28 cellular contexts compared by ENCODE assay signal in the genomic region with DNA sequence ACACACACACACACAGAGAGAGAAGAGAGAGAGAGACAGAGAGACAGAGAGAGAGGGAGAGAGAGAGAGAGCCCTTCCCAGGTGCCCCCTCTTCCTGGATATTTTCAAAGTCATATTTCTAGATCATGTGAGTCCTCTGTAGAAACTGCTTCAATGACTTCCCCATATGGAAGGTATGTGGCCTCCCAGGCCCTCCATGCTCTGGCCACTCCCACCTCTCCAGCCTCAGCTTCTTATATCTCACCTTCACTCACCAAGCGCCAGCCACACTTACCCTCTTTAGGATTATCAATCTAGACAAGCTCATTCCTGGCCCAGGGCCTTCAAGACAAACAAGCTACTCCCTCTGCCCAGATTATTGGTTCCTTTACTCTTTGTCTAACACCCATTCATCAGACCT.
"Had no signal": no experiment of that assay in that cellular context is flagged by ENCODE, and none has a peak within 500 bp of the region (broad histone marks: within the 10 kb centered on the region; RNA-seq: fewer than 3 reads in every experiment).

No MANE protein-coding gene starts in this region.

- DNase-seq: activated CD4-positive, alpha-beta memory T cell treated with anti-CD3 and anti-CD28 coated beads for 36 hours; activated CD4-positive, alpha-beta T cell treated with anti-CD3 and anti-CD28 coated beads, Interleukin-2, amount 10 ng/mL, durations not matched to agents 7 days and 5 days; activated CD4-positive, CD25-positive, alpha-beta regulatory T cell; activated gamma-delta T cell; activated naive CD4-positive, alpha-beta T cell treated with anti-CD3 and anti-CD28 coated beads for 36 hours; activated T-cell treated with anti-CD3 and anti-CD28 coated beads for 4 hours; activated T-cell treated with anti-CD3 and anti-CD28 coated beads, Interleukin-2, amount 50 U/mL, for 48 hours; brain microvascular endothelial cell; Kasumi-1; KBM-7; MV-4-11; NCI-H1105; NCI-H1436; NCI-H1694 treated with DMSO at 0.1 percent for 48 hours; NCI-H2081 treated with DMSO at 0.1 percent for 48 hours; NCI-H446; NCI-H524; NCI-H748 treated with DMSO at 0.1 percent for 48 hours; PC-3; SHP77; SW 1271 had no signal

- H3K4me3 Mint-ChIP-seq: activated CD4-positive, alpha-beta memory T cell treated with anti-CD3 and anti-CD28 coated beads for 36 hours; activated CD4-positive, alpha-beta T cell treated with anti-CD3 and anti-CD28 coated beads, Interleukin-2, amount 10 ng/mL, durations not matched to agents 7 days and 5 days; activated naive CD4-positive, alpha-beta T cell treated with anti-CD3 and anti-CD28 coated beads for 36 hours; activated naive CD8-positive, alpha-beta T cell; activated T-helper 17 cell treated with anti-CD3 and anti-CD28 coated beads, Interleukin-2, amount 50 U/mL, for 72 hours; T-helper 2 cell treated with Interferon-gamma antibody and Interleukin-4, amounts not matched to agents 5 μg/mL and 100 μg/mL, for 36 hours had no signal

- H3K27me3 Mint-ChIP-seq: activated CD4-positive, alpha-beta memory T cell treated with anti-CD3 and anti-CD28 coated beads for 36 hours; activated T-helper 17 cell treated with anti-CD3 and anti-CD28 coated beads, Interleukin-2, amount 50 U/mL, for 72 hours had no signal

- H3K9me3 Mint-ChIP-seq: activated CD4-positive, alpha-beta T cell treated with anti-CD3 and anti-CD28 coated beads, Interleukin-2, amount 10 ng/mL, durations not matched to agents 7 days and 5 days; activated naive CD4-positive, alpha-beta T cell treated with anti-CD3 and anti-CD28 coated beads for 36 hours; T-helper 2 cell treated with Interferon-gamma antibody and Interleukin-4, amounts not matched to agents 5 μg/mL and 100 μg/mL, for 36 hours had no signal

- H3K4me3 ChIP-seq: cardiac muscle cell, SJSA1 had no signal

- H3K9me3 ChIP-seq: SJSA1 had no signal

- H3K27me3 ChIP-seq: brain microvascular endothelial cell, cardiac muscle cell had no signal

- ATAC-seq: activated T-helper 17 cell treated with anti-CD3 and anti-CD28 coated beads, Interleukin-2, amount 50 U/mL, for 72 hours; PC-3; SK-N-SH treated with all-trans-retinoic acid at 6 μM for 48 hours had no signal

- H3K27ac Mint-ChIP-seq: activated CD4-positive, alpha-beta memory T cell treated with anti-CD3 and anti-CD28 coated beads for 36 hours; activated CD4-positive, alpha-beta T cell treated with anti-CD3 and anti-CD28 coated beads, Interleukin-2, amount 10 ng/mL, durations not matched to agents 7 days and 5 days; activated naive CD4-positive, alpha-beta T cell treated with anti-CD3 and anti-CD28 coated beads for 36 hours; activated naive CD8-positive, alpha-beta T cell; activated T-helper 17 cell treated with anti-CD3 and anti-CD28 coated beads, Interleukin-2, amount 50 U/mL, for 72 hours; T-helper 2 cell treated with Interferon-gamma antibody and Interleukin-4, amounts not matched to agents 5 μg/mL and 100 μg/mL, for 36 hours had no signal

- H3K27ac ChIP-seq: brain microvascular endothelial cell, cardiac muscle cell, SJSA1 had no signal

- H3K36me3 Mint-ChIP-seq: activated CD4-positive, alpha-beta memory T cell treated with anti-CD3 and anti-CD28 coated beads for 36 hours; activated naive CD8-positive, alpha-beta T cell had no signal

- H3K4me1 Mint-ChIP-seq: activated CD4-positive, alpha-beta T cell treated with anti-CD3 and anti-CD28 coated beads, Interleukin-2, amount 10 ng/mL, durations not matched to agents 7 days and 5 days; activated T-helper 17 cell treated with anti-CD3 and anti-CD28 coated beads, Interleukin-2, amount 50 U/mL, for 72 hours had no signal

- H3K36me3 ChIP-seq: brain microvascular endothelial cell, cardiac muscle cell, SJSA1 had no signal

- FAIRE-seq: TTC549 had no signal

- H3K4me1 ChIP-seq: SJSA1 had no signal
